In the genomic region with DNA sequence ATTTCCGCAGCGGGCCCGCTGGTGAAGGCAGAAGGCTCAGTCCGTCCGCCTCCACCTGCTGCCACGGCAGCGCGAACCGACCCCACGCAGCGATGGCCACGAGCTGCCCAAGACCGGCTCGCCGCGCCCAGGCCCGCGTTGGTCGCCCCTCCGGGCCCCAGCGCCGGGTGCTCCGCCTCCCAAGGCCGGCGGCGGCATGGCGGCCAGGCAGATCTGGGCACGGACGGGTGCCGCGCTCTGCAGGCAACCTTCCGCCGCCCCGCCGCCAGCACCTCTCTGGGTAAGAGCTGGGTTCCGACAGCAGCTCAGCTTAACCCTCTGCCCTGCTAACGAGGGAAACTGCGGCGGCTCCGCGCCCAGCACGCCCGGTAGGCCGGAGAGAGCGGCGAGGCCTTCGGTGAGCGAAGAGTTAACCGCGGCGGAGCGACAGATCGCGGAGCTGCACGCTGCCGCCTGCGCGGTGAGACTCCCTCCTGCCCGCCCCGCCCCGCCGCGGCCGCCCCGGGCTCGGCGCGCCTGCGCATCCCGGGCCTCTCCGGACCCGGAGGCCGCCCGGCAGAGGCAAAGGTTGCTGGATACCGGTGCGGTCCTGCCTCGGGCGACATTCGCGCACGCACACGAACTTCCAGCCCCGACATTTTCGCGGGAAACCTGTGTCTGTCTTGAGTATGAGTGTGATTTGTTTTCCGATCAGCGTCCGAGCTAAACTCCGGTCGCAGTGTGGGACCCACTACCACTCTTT, we compare ENCODE assay signal across 8 cellular contexts. TPM values are rescaled to one million over a fixed set of nuclear protein-coding genes. Genes with fewer than 3 reads are reported as not detected.
A peak's percentile ranks its signal among the peaks of the same experiment; 100 is the strongest.
DNase-seq lines count a peak whose midpoint lies in the region; ATAC-seq, FAIRE-seq and TF ChIP-seq lines count a peak whose summit lies in the region.

A gene (plus strand): TSS at position 177 of the 742 bp plus-strand sequence. CDS start 20 bp downstream, at position 197.

- H3K9me3 ChIP-seq in OCI-LY3 (ENCODE audit: insufficient read depth, low read length) (no peaks in the 10 kb centered on the region), esophagus (ENCODE audit: control insufficient read depth in 2 of 2, insufficient read depth in 1 of 2, low read depth in 1 of 2, low read length in 1 of 2) (no peaks in the 10 kb centered on the region)

- peak within 1 kb of the TSS; percentile 78 for H3K9ac ChIP-seq in OCI-LY3 (ENCODE audit: low read length)

- DNase-seq in D721Med (ENCODE audit: insufficient read length, low spot score) (peak; percentile 91), HUDEP-2 (lab: John Stamatoyannopoulos, UW; ENCODE audit: unreplicated experiment in 76 of 76) (peak in 72 of 76 experiments; percentile 9 to 86 (median 69)), myocyte (ENCODE audit: low read depth) (peak; percentile 92)
- DNase-seq in activated T-cell treated with anti-CD3 and anti-CD28 coated beads, Interleukin-2, amount 50 U/mL, for 1 hour = peak; percentile 78
- DNase-seq in stimulated activated CD8-positive, alpha-beta memory T cell treated with anti-CD3 and anti-CD28 coated beads, Interleukin-7, amount 100 ng/mL, for 4 hours (ENCODE audit: low read depth in 2 of 2) = peak; percentile 46 to 79

- H3K4me3 ChIP-seq in OCI-LY3 (ENCODE audit: low read length) (peak within 1 kb of the TSS; percentile 79), esophagus (ENCODE audit: low read depth in 1 of 2, low read length in 2 of 2) (peak within 1 kb of the TSS; percentile 92 to 93)

- peak within 1 kb of the TSS; percentile 84 for H3K4me2 ChIP-seq in OCI-LY3 (ENCODE audit: low read length)

- no peaks in the 10 kb centered on the region for H3K79me2 ChIP-seq in OCI-LY3 (ENCODE audit: low read length)

- H3K27ac ChIP-seq in OCI-LY3 (ENCODE audit: low read length) (peak within 1 kb of the TSS; percentile 62), esophagus (ENCODE audit: low read depth in 2 of 2, low read length in 1 of 2) (peak within 1 kb of the TSS; percentile 91 to 93)

- peaks cover 5% of the 10 kb centered on the region for H3K27me3 ChIP-seq in OCI-LY3 (ENCODE audit: low read depth, low read length)
- H3K27me3 ChIP-seq in esophagus (ENCODE audit: control insufficient read depth in 1 of 2, insufficient read depth in 2 of 2, low read length in 2 of 2) = no peaks in the 10 kb centered on the region

- H3K36me3 ChIP-seq in OCI-LY3 (replicated peaks; ENCODE audit: low read depth, low read length) (no peaks in the 10 kb centered on the region), esophagus (ENCODE audit: control insufficient read depth in 2 of 2, insufficient read depth in 2 of 2, low read length in 1 of 2) (no peaks in the 10 kb centered on the region)

- 0% methylated on average over 78 to 90 of the region's 90 CpGs for WGBS in esophagus, 2 donors

- H3K4me1 ChIP-seq in OCI-LY3 (ENCODE audit: low read length) (peaks cover 13% of the 10 kb centered on the region), esophagus (ENCODE audit: control insufficient read depth in 2 of 2, insufficient read depth in 2 of 2, low read length in 1 of 2) (no peaks in the 10 kb centered on the region)

- H2AFZ ChIP-seq in OCI-LY3 (ENCODE audit: low read depth, low read length) = peak within 1 kb of the TSS; percentile 94

- FAIRE-seq in D721Med (lab: Jason Lieb, UNC) = no peak

- H4K20me1 ChIP-seq in OCI-LY3 (ENCODE audit: insufficient read depth, low read length) = no peaks in the 10 kb centered on the region

- TF ChIP-seq CTCF in D721Med (IDR thresholded peaks at IDR 0.05; ENCODE audit: insufficient read depth, missing control alignments) = no peak
- TF ChIP-seq CTCF in OCI-LY3 (IDR thresholded peaks at IDR 0.05; ENCODE audit: low read depth, low read length) = no peak

- peak; percentile 97 for ATAC-seq in GM21423 (IDR thresholded peaks at IDR 0.05; ENCODE audit: unreplicated experiment)

RNA-seq across cellular contexts. Expression of the gene that starts here (rescaled TPM):
- polyA plus RNA-seq in esophagus = 1 to 10 TPM; 6.3 to 6.6 TPM
- total RNA-seq in myocyte = 12.4 and 12.6 TPM in 2 replicates
- 8.7 TPM for polyA plus RNA-seq in myocyte (2012)

Comparison
In these comparisons a context has a peak if more than half of its experiments do, and no peak if none do; other contexts are left out.
1. Peak in every context shown above with its lines: DNase-seq, ATAC-seq, H3K4me3 ChIP-seq and H3K27ac ChIP-seq.